Comparison of ENCODE assay signal across 8 cellular contexts in genomic region chr19:47729799-47730520, GRCh38. TPM values are rescaled to one million over a fixed set of nuclear protein-coding genes. Genes with fewer than 3 reads are reported as not detected.
DNase-seq lines count a peak whose midpoint lies in the region; ATAC-seq, FAIRE-seq and TF ChIP-seq lines count a peak whose summit lies in the region.

No MANE protein-coding gene starts in this region.

- H3K9ac ChIP-seq in astrocyte (ENCODE audit: low read length) (peak overlapping the region; percentile 68), iPS-18a (ENCODE audit: low read length) (peak overlapping the region; percentile 46), smooth muscle cell (ENCODE audit: low read depth) (no peak overlapping the region)

- 52% methylated on average over 18 of the region's 30 CpGs for WGBS in smooth muscle cell (ENCODE audit: low lambda C conversion rate)

- no peak for ATAC-seq in GM18909 (IDR thresholded peaks at IDR 0.05; ENCODE audit: poor library complexity, unreplicated experiment)

- peak overlapping the region; percentile 98 for H3K27ac Mint-ChIP-seq in astrocyte (ENCODE audit: unreplicated experiment)

- peak overlapping the region; percentile 74 for H3K27ac ChIP-seq in astrocyte (ENCODE audit: low read depth, low read length)
- H3K27ac ChIP-seq in iPS-18a (ENCODE audit: low read length): no peak overlapping the region
- peak overlapping the region; percentile 71 for H3K27ac ChIP-seq in smooth muscle cell (ENCODE audit: low read depth)

- H3K79me2 ChIP-seq in astrocyte (ENCODE audit: insufficient read depth, low read length) (peaks cover 26% of the 10 kb centered on the region), smooth muscle cell (ENCODE audit: low read depth) (peaks cover 48% of the 10 kb centered on the region)

- no peaks in the 10 kb centered on the region for H3K27me3 Mint-ChIP-seq in astrocyte (ENCODE audit: low read depth, unreplicated experiment)

- H3K4me3 ChIP-seq in GM12865 (ENCODE audit: low read depth, low read length): no peak overlapping the region
- peak overlapping the region; percentile 3 for H3K4me3 ChIP-seq in astrocyte (ENCODE audit: insufficient read depth, low read depth, low read length)
- H3K4me3 ChIP-seq in iPS-18a (ENCODE audit: low read length): peak overlapping the region; percentile 64
- peak overlapping the region; percentile 36 for H3K4me3 ChIP-seq in smooth muscle cell

- TF ChIP-seq CTCF in GM12865 (IDR thresholded peaks at IDR 0.05; ENCODE audit: insufficient read depth, low read depth, low read length, missing control alignments) (no peak), astrocyte (IDR thresholded peaks at IDR 0.05; ENCODE audit: insufficient read depth, low read depth, low read length) (no peak), smooth muscle cell (IDR thresholded peaks at IDR 0.05; ENCODE audit: borderline replicate concordance, insufficient read depth, poor library complexity, severe bottlenecking) (no peak)

- peak overlapping the region; percentile 75 for H3K4me3 Mint-ChIP-seq in astrocyte (ENCODE audit: unreplicated experiment)

- H3K9me3 Mint-ChIP-seq in astrocyte (ENCODE audit: unreplicated experiment): no peaks in the 10 kb centered on the region

- H3K9me3 ChIP-seq in astrocyte (ENCODE audit: insufficient read depth, low read depth, low read length) (no peaks in the 10 kb centered on the region), iPS-18a (ENCODE audit: control insufficient read depth, low read depth, low read length) (no peaks in the 10 kb centered on the region), smooth muscle cell (replicated peaks; ENCODE audit: low read depth) (no peaks in the 10 kb centered on the region)

- H2AFZ ChIP-seq in astrocyte (ENCODE audit: low read depth, low read length) (no peak overlapping the region), smooth muscle cell (ENCODE audit: low read depth) (no peak overlapping the region)

- H3K36me3 Mint-ChIP-seq in astrocyte (ENCODE audit: low read depth, unreplicated experiment): peaks cover 35% of the 10 kb centered on the region

- peak overlapping the region; percentile 79 for H3K4me2 ChIP-seq in astrocyte (ENCODE audit: low read length)
- H3K4me2 ChIP-seq in smooth muscle cell: peak overlapping the region; percentile 50

- H3K27me3 ChIP-seq in astrocyte (ENCODE audit: insufficient read depth, low read length): no peaks in the 10 kb centered on the region
- no peaks in the 10 kb centered on the region for H3K27me3 ChIP-seq in iPS-18a (ENCODE audit: control insufficient read depth, insufficient read depth, low read length)
- H3K27me3 ChIP-seq in smooth muscle cell (ENCODE audit: low read depth): no peaks in the 10 kb centered on the region

- H3K4me1 ChIP-seq in astrocyte (ENCODE audit: insufficient read depth, low read length) (peaks cover 20% of the 10 kb centered on the region), iPS-18a (ENCODE audit: control insufficient read depth, low read depth, low read length) (peaks cover 3% of the 10 kb centered on the region), smooth muscle cell (ENCODE audit: low read depth) (peaks cover 8% of the 10 kb centered on the region)

- H3K4me1 Mint-ChIP-seq in astrocyte (ENCODE audit: low read depth, unreplicated experiment): peaks cover 19% of the 10 kb centered on the region

- H3F3A ChIP-seq in smooth muscle cell (ENCODE audit: low read depth): peaks cover 15% of the 10 kb centered on the region

- no peak for FAIRE-seq in astrocyte (lab: Jason Lieb, UNC)

- H3K36me3 ChIP-seq in astrocyte (ENCODE audit: insufficient read depth, low read length) (peaks cover 15% of the 10 kb centered on the region), iPS-18a (ENCODE audit: control insufficient read depth, low read depth, low read length) (no peaks in the 10 kb centered on the region), smooth muscle cell (ENCODE audit: low read depth) (no peaks in the 10 kb centered on the region)

- peak; percentile 29 for DNase-seq in GM12865 (ENCODE audit: low read depth)
- DNase-seq in OCI-M2 (lab: John Stamatoyannopoulos, UW; ENCODE audit: unreplicated experiment): peak; percentile 79
- no peak for DNase-seq in astrocyte (ENCODE audit: low read depth)
- DNase-seq in smooth muscle cell (lab: John Stamatoyannopoulos, UW; ENCODE audit: unreplicated experiment): no peak
- no peak for DNase-seq in central memory CD4-positive, alpha-beta T cell
- no peak for DNase-seq in cortex of kidney (lab: John Stamatoyannopoulos, UW)

- H4K20me1 ChIP-seq in astrocyte (ENCODE audit: insufficient read depth, low read length): peaks cover 24% of the 10 kb centered on the region
- H4K20me1 ChIP-seq in smooth muscle cell (ENCODE audit: low read depth): peaks cover 96% of the 10 kb centered on the region

RNA-seq across cellular contexts. Expression of gene NOP53, which starts 15.4 kb away (rescaled TPM):
- 79.4 and 89.9 TPM in 2 replicates for total RNA-seq in astrocyte
- total RNA-seq in smooth muscle cell: 42.8 and 48.9 TPM in 2 replicates
- polyA plus RNA-seq in smooth muscle cell: 74.5 and 95.2 TPM in 2 replicates

RNA-seq across cellular contexts. Expression of gene EHD2, which starts 16.7 kb away (rescaled TPM):
- 159 and 170 TPM in 2 replicates for total RNA-seq in astrocyte
- 44.3 and 65.6 TPM in 2 replicates for total RNA-seq in smooth muscle cell
- polyA plus RNA-seq in smooth muscle cell: 200 TPM in 2 replicates

RNA-seq across cellular contexts. Expression of gene SELENOW, which starts 48.5 kb away (rescaled TPM):
- total RNA-seq in astrocyte (257 and 279 TPM in 2 replicates), smooth muscle cell (415 and 441 TPM in 2 replicates)
- polyA plus RNA-seq in smooth muscle cell: 527 and 558 TPM in 2 replicates

Comparison
In these comparisons a context has a peak if more than half of its experiments do, and no peak if none do; other contexts are left out.
1. DNase-seq: peak in GM12865 (single experiment) and OCI-M2 (single experiment); none in astrocyte (single experiment), smooth muscle cell (single experiment), central memory CD4-positive, alpha-beta T cell (single experiment) and cortex of kidney (single experiment).